Comparison of ENCODE assay signal across 1 cellular context in the genomic region with DNA sequence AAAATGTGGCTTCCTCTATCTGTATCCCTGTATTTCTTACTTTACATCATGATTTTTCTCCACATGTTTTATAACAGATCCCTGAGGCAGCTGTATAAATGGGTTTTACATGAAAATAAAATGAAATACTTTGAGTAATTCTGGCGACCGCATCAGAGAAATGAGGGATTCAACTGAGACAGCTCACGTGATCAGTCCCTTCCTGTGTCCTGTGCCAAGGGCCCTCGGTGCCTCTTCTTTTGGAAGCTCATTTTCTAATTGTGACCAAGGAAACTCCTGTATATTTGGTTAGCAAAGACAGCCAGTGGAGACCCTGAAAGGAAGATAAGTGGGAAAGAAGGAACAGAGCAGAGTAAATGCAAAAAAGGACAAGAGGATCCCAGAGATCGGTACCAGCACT.
TF ChIP-seq lines count a peak whose summit lies in the region.

No MANE protein-coding gene starts in this region.

TF ChIP-seq in WTC11, 78 proteins besides CTCF, POLR2A, EP300 and RAD21 (continued from another document):
- TF ChIP-seq, protein P1, sequence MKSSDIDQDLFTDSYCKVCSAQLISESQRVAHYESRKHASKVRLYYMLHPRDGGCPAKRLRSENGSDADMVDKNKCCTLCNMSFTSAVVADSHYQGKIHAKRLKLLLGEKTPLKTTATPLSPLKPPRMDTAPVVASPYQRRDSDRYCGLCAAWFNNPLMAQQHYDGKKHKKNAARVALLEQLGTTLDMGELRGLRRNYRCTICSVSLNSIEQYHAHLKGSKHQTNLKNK (CRISPR knock-in tag; IDR thresholded peaks at IDR 0.05), result no peak
- TF ChIP-seq MAX (CRISPR knock-in tag; IDR thresholded peaks at IDR 0.05), result no peak
TF ChIP-seq in WTC11: peak in this region for 0.
